Comparison of ENCODE assay signal across 8 cellular contexts in genomic region chr1:165444897-165445370, GRCh38. TPM values are rescaled to one million over a fixed set of nuclear protein-coding genes. Genes with fewer than 3 reads are reported as not detected.
A peak's percentile ranks its signal among the peaks of the same experiment; 100 is the strongest.
DNase-seq lines count a peak whose midpoint lies in the region; ATAC-seq and TF ChIP-seq lines count a peak whose summit lies in the region.

RXRG (minus strand) TSS chr1:165445126; CDS start chr1:165444893, 233 bp downstream.

- ATAC-seq in HG03378 (IDR thresholded peaks at IDR 0.05; ENCODE audit: unreplicated experiment): no peak
- ATAC-seq in GM18511 (IDR thresholded peaks at IDR 0.05; ENCODE audit: unreplicated experiment): no peak

- H3K27me3 ChIP-seq in dorsolateral prefrontal cortex: peaks cover 0 to 39% (median 5%) of the 10 kb centered on the region in 45 donors

- TF ChIP-seq CTCF in dorsolateral prefrontal cortex (IDR thresholded peaks at IDR 0.05 in 54 of 56, conservative IDR thresholded peaks at IDR 0.05 in 2 of 56; ENCODE audit: low read depth in 1 of 56, partially characterized antibody in 56 of 56) (no peak), RWPE1 (conservative IDR thresholded peaks at IDR 0.05; ENCODE audit: low read depth) (no peak)

- CTCF ChIA-PET in RWPE1 (lab: Yijun Ruan, JAX): no interaction called here

- H3K27ac ChIP-seq in dorsolateral prefrontal cortex: peak within 1 kb of the TSS in 6 of 59 donors; percentile 2 to 43 (median 14)
- no peak within 1 kb of the TSS for H3K27ac ChIP-seq in RWPE1

- intact Hi-C loops in dorsolateral prefrontal cortex (cut with DNase I): no loop called here

- H3K4me3 ChIP-seq in dorsolateral prefrontal cortex: peak within 1 kb of the TSS; percentile 25 to 71 (median 54)

- peak; percentile 64 for DNase-seq in DMS153 (lab: John Stamatoyannopoulos, UW)
- peak; percentile 54 for DNase-seq in NCI-H524 treated with DMSO at 0.1 percent for 48 hours (lab: John Stamatoyannopoulos, UW)
- peak in 9 of 10 donors; percentile 11 to 55 (median 39) for DNase-seq in dorsolateral prefrontal cortex
- peak; percentile 38 for DNase-seq in midbrain (lab: John Stamatoyannopoulos, UW)
- no peak for DNase-seq in RWPE1 (ENCODE audit: low spot score)
- DNase-seq in HuH-7.5 (ENCODE audit: low spot score): no peak

- POLR2A ChIA-PET in RWPE1 (lab: Yijun Ruan, JAX; ENCODE audit: low non-redundant PET): no interaction called here

RNA-seq across cellular contexts. Expression of gene RXRG, which starts in this region (rescaled TPM):
- total RNA-seq in dorsolateral prefrontal cortex: 10 to 100 TPM in 12 of 120 experiments, 1 to 10 TPM in 108; 2.0 to 16.0 (median 6.2) TPM

Comparison
In these comparisons a context has a peak if more than half of its experiments do, and no peak if none do; other contexts are left out.
1. DNase-seq: peak in DMS153 (single experiment), NCI-H524 treated with DMSO at 0.1 percent for 48 hours (single experiment), dorsolateral prefrontal cortex (9 of 10) and midbrain (single experiment); none in RWPE1 (single experiment) and HuH-7.5 (single experiment).